8 cellular contexts compared by ENCODE assay signal in the genomic region with DNA sequence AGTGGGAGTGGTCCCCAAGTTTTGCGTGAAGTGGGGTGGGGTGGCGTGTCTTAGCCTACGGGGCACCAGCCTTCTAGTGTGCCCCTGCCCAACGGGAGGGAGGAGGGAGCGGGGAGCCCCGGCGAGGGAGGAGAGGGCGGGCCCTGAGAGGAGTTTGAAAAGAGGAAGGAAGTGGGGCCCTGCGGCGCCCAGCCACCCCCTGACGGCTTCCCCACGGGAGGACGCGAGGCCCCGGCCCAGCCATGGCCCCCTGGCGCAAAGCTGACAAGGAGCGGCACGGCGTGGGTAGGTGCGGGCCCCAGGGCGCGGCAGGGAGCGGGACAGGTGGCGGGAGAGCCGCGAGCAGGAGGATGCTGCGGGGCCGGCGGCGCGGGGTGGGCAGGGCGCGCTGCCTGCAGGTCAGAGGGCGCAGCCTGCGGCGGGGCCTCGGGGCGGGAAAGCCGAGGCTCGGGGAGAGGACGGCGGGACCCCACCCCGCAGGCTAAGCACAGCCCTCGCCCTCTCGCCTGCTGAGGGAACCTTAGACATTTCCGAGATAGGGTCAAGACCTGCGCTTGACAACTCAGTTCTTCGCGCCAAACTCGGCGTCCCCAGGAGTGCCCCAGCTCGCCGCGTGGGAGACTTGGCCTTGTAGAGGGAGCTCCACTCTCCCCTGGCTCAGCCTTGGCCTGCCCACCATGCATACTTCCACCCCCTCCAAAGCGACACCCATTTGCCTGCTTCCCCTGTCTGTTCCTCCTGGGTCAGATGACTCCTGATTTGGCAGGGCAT. TPM values are rescaled to one million over a fixed set of nuclear protein-coding genes. Genes with fewer than 3 reads are reported as not detected.
A peak's percentile ranks its signal among the peaks of the same experiment; 100 is the strongest.
DNase-seq lines count a peak whose midpoint lies in the region; ATAC-seq and TF ChIP-seq lines count a peak whose summit lies in the region.

DOCK2 (plus strand) TSS at position 191 of the 771 bp plus-strand sequence; CDS start at position 243, 52 bp downstream.

- peaks cover 14% of the 10 kb centered on the region for H3K9me3 Mint-ChIP-seq in activated CD4-positive, alpha-beta T cell treated with anti-CD3 and anti-CD28 coated beads for 36 hours (ENCODE audit: low read depth)
- peaks cover 0 to 17% (median 2%) of the 10 kb centered on the region in 11 donors for H3K9me3 Mint-ChIP-seq in naive thymus-derived CD4-positive, alpha-beta T cell

- CTCF ChIA-PET in AG04449 (lab: Yijun Ruan, JAX): interaction anchor here (0.7 to 1.7 kb wide), 2 partner anchors 10 to 343 kb away, joined by 3 to 5 read pairs; partner anchors contain the start of gene INSYN2B
- CTCF ChIA-PET in activated CD4-positive, alpha-beta T cell treated with anti-CD3 and anti-CD28 coated beads for 36 hours (lab: Charles Lee): interaction anchor here (0.6 to 1.4 kb wide), 4 partner anchors 10 to 60 kb away, joined by 3 to 5 read pairs (median 4); no protein-coding TSS in a partner anchor
- CTCF ChIA-PET in naive thymus-derived CD4-positive, alpha-beta T cell (lab: Charles Lee): interaction anchor here (0.8 kb wide), 1 partner anchor 19 kb away, joined by 3 read pairs; no protein-coding TSS in a partner anchor

- DNase-seq in AG04449 (ENCODE audit: low read depth, low spot score) (no peak), HAP-1 (ENCODE audit: low spot score in 2 of 2) (no peak)
- DNase-seq in activated CD4-positive, alpha-beta T cell treated with anti-CD3 and anti-CD28 coated beads for 36 hours: peak; percentile 82
- peak; percentile 30 for DNase-seq in effector CD8-positive, alpha-beta T cell (lab: John Stamatoyannopoulos, UW)
- peak; percentile 54 to 72 (median 62) for DNase-seq in naive thymus-derived CD4-positive, alpha-beta T cell
- peak; percentile 64 for DNase-seq in stimulated activated naive CD4-positive, alpha-beta T cell treated with Interleukin-2 at 50 U/mL for 16 hours (lab: John Stamatoyannopoulos, UW)

- H3K4me3 Mint-ChIP-seq in activated CD4-positive, alpha-beta T cell treated with anti-CD3 and anti-CD28 coated beads for 36 hours: peak within 1 kb of the TSS; percentile 89
- peak within 1 kb of the TSS; percentile 91 to 95 (median 94) for H3K4me3 Mint-ChIP-seq in naive thymus-derived CD4-positive, alpha-beta T cell

- H3K36me3 Mint-ChIP-seq in activated CD4-positive, alpha-beta T cell treated with anti-CD3 and anti-CD28 coated beads for 36 hours (ENCODE audit: low read depth): peaks cover 41% of the 10 kb centered on the region
- H3K36me3 Mint-ChIP-seq in naive thymus-derived CD4-positive, alpha-beta T cell: peaks cover 7 to 44% (median 33%) of the 10 kb centered on the region in 5 donors

- no peaks in the 10 kb centered on the region for H3K27me3 Mint-ChIP-seq in activated CD4-positive, alpha-beta T cell treated with anti-CD3 and anti-CD28 coated beads for 36 hours
- H3K27me3 Mint-ChIP-seq in naive thymus-derived CD4-positive, alpha-beta T cell: peaks cover 0 to 5% (median 0%) of the 10 kb centered on the region in 5 donors

- no peaks in the 10 kb centered on the region for H3K27me3 ChIP-seq in naive thymus-derived CD4-positive, alpha-beta T cell (ENCODE audit: control insufficient read depth in 2 of 2, insufficient read depth in 2 of 2, low read length in 2 of 2)
- no peaks in the 10 kb centered on the region for H3K27me3 ChIP-seq in HAP-1 (ENCODE audit: low read depth)

- peaks cover 0 to 5% (median 0%) of the 10 kb centered on the region in 3 experiments for H3K9me3 ChIP-seq in naive thymus-derived CD4-positive, alpha-beta T cell (ENCODE audit: control insufficient read depth in 2 of 3, low read length in 3 of 3)
- H3K9me3 ChIP-seq in HAP-1: no peaks in the 10 kb centered on the region

- ATAC-seq in GM19328 (IDR thresholded peaks at IDR 0.05; ENCODE audit: unreplicated experiment) (peak; percentile 88), HG03469 (IDR thresholded peaks at IDR 0.05; ENCODE audit: unreplicated experiment) (peak; percentile 85)
- ATAC-seq in activated CD4-positive, alpha-beta T cell treated with anti-CD3 and anti-CD28 coated beads for 36 hours: peak; percentile 77
- ATAC-seq in naive thymus-derived CD4-positive, alpha-beta T cell: peak; percentile 88

- peaks cover 47% of the 10 kb centered on the region for H3K4me1 Mint-ChIP-seq in activated CD4-positive, alpha-beta T cell treated with anti-CD3 and anti-CD28 coated beads for 36 hours
- peaks cover 40 to 58% (median 50%) of the 10 kb centered on the region in 7 donors for H3K4me1 Mint-ChIP-seq in naive thymus-derived CD4-positive, alpha-beta T cell

- peak within 1 kb of the TSS; percentile 23 for H3K4me3 ChIP-seq in AG04449 (ENCODE audit: low read depth, low read length)
- H3K4me3 ChIP-seq in naive thymus-derived CD4-positive, alpha-beta T cell (ENCODE audit: low read length): peak within 1 kb of the TSS; percentile 97
- no peak within 1 kb of the TSS for H3K4me3 ChIP-seq in HAP-1

- peak within 1 kb of the TSS; percentile 94 for H3K27ac Mint-ChIP-seq in activated CD4-positive, alpha-beta T cell treated with anti-CD3 and anti-CD28 coated beads for 36 hours
- peak within 1 kb of the TSS; percentile 88 to 98 (median 94) for H3K27ac Mint-ChIP-seq in naive thymus-derived CD4-positive, alpha-beta T cell

- intact Hi-C loops in activated CD4-positive, alpha-beta T cell treated with anti-CD3 and anti-CD28 coated beads for 36 hours (cut with DNase I, micrococcal nuclease): loop anchor here (1.0 to 5.0 kb wide), 6 partner anchors 12 to 800 kb away; partner anchors contain the start of gene SPDL1 (in 2 of the 2)
- intact Hi-C loops in naive thymus-derived CD4-positive, alpha-beta T cell (cut with micrococcal nuclease): loop anchor here (1.0 to 5.0 kb wide), 7 partner anchors 12 to 1750 kb away; partner anchors contain the start of genes SPDL1 (in 2 of the 2), NPM1 (in 1 of the 2), PANK3 (in 1 of the 2) and RARS1 (in 1 of the 2)

- TF ChIP-seq CTCF in AG04449 (IDR thresholded peaks at IDR 0.05; ENCODE audit: insufficient read depth, low read length, missing control alignments): no peak

- H3K36me3 ChIP-seq in naive thymus-derived CD4-positive, alpha-beta T cell (ENCODE audit: control insufficient read depth in 2 of 3, insufficient read depth in 3 of 3, low read length in 3 of 3): peaks cover 0 to 7% (median 4%) of the 10 kb centered on the region in 3 experiments
- H3K36me3 ChIP-seq in HAP-1 (replicated peaks): no peaks in the 10 kb centered on the region

- peaks cover 19 to 38% of the 10 kb centered on the region in 2 donors for H3K4me1 ChIP-seq in naive thymus-derived CD4-positive, alpha-beta T cell (ENCODE audit: control insufficient read depth in 2 of 2, insufficient read depth in 2 of 2, low read length in 2 of 2)
- H3K4me1 ChIP-seq in HAP-1: no peaks in the 10 kb centered on the region

- in situ Hi-C loops in HAP-1 (cut with MboI; ENCODE audit: low sequenced_read_pairs): no loop called here

- H3K27ac ChIP-seq in naive thymus-derived CD4-positive, alpha-beta T cell (ENCODE audit: low read depth, low read length): peak within 1 kb of the TSS; percentile 75

- POLR2A ChIA-PET in AG04449 (lab: Yijun Ruan, JAX): no interaction called here
- POLR2A ChIA-PET in activated CD4-positive, alpha-beta T cell treated with anti-CD3 and anti-CD28 coated beads for 36 hours (lab: Charles Lee): interaction anchor here (0.6 to 1.4 kb wide), 5 partner anchors 10 to 169 kb away, joined by 3 to 14 read pairs (median 4); partner anchors contain the start of gene SPDL1
- POLR2A ChIA-PET in naive thymus-derived CD4-positive, alpha-beta T cell (lab: Charles Lee): interaction anchor here (0.7 to 2.7 kb wide), 7 partner anchors 10 to 1751 kb away, joined by 3 to 32 read pairs (median 4); partner anchors contain the start of genes PANK3 and SPDL1

RNA-seq across cellular contexts. Expression of gene DOCK2, which starts in this region (rescaled TPM):
- 100 to 1,000 TPM; 189 to 198 TPM for total RNA-seq in activated CD4-positive, alpha-beta T cell treated with anti-CD3 and anti-CD28 coated beads for 36 hours
- 100 to 1,000 TPM; 182 to 345 (median 235) TPM for total RNA-seq in naive thymus-derived CD4-positive, alpha-beta T cell
- 100 to 1,000 TPM in 1 of 2 donors, 10 to 100 TPM in 1; 63.7 to 109 TPM for polyA plus RNA-seq in naive thymus-derived CD4-positive, alpha-beta T cell

Comparison
In these comparisons a context has a peak if more than half of its experiments do, and no peak if none do; other contexts are left out.
1. DNase-seq: peak in activated CD4-positive, alpha-beta T cell treated with anti-CD3 and anti-CD28 coated beads for 36 hours (single experiment), effector CD8-positive, alpha-beta T cell (single experiment), naive thymus-derived CD4-positive, alpha-beta T cell (9 of 9) and stimulated activated naive CD4-positive, alpha-beta T cell treated with Interleukin-2 at 50 U/mL for 16 hours (single experiment); none in AG04449 (single experiment) and HAP-1 (0 of 2).
2. Peak in every context shown above with its lines, with median percentiles within 50 percentile points of each other: ATAC-seq.